ENCODE assay signal across 23 cellular contexts in the genomic region with DNA sequence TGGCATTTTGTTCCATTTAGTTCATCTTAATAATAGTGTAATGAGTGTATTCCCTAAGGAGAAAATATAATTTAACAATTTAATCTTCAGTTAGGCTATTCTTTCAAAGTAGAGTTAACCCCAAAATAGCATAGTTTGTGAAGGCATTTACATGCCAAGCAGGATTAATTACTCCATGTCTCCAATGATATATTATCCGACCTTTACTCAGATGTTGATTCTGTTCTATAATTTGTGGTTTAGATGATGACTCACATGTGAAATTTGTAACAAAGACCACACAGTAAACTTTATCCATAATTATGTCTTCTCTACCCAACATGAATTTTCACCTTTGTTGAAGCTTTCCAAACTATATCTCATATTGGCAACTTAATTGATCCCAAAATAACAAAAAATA.
"Had no signal": no experiment of that assay in that cellular context is flagged by ENCODE, and none has a peak within 500 bp of the region (broad histone marks: within the 10 kb centered on the region; RNA-seq: fewer than 3 reads in every experiment).

No MANE protein-coding gene starts in this region.

- H3K4me1 ChIP-seq: gastrocnemius medialis, right lobe of liver, tibial nerve, upper lobe of left lung had no signal

- DNase-seq: dorsolateral prefrontal cortex; effector CD4-positive, alpha-beta T cell; endodermal cell; foreskin fibroblast; gastrocnemius medialis; head of caudate nucleus; kidney; natural killer cell; occipital lobe; ovary; retina; right lobe of liver; small intestine; stimulated activated CD4-positive, alpha-beta T cell treated with anti-CD3 and anti-CD28 coated beads, Interleukin-15, amount 100 ng/mL, for 24 hours; stimulated activated CD4-positive, alpha-beta T cell treated with anti-CD3 and anti-CD28 coated beads, Interleukin-2, amount 100 ng/mL, for 48 hours; stimulated activated naive B cell treated with anti-CD40 and anti-IgM and Interleukin-4, amounts not matched to agents 10 μg/mL and 1 μg/mL and 100 μg/mL, for 72 hours; upper lobe of left lung had no signal

- H3K27me3 ChIP-seq: dorsolateral prefrontal cortex, gastrocnemius medialis, ovary, right lobe of liver, tibial nerve, upper lobe of left lung had no signal

- H3K36me3 ChIP-seq: gastrocnemius medialis, ovary, right lobe of liver, thoracic aorta, tibial nerve, upper lobe of left lung had no signal

- H3K9me3 ChIP-seq: gastrocnemius medialis, ovary, right lobe of liver, thoracic aorta, tibial nerve, upper lobe of left lung had no signal

- ATAC-seq: esophagus mucosa; gastrocnemius medialis; left lobe of liver; natural killer cell; right lobe of liver; stimulated activated naive B cell treated with anti-CD40 and anti-IgM and Interleukin-4, amounts not matched to agents 10 μg/mL and 1 μg/mL and 100 μg/mL, for 72 hours had no signal

- H3K27ac ChIP-seq: dorsolateral prefrontal cortex, epithelial cell of prostate, gastrocnemius medialis, ovary, right lobe of liver, thoracic aorta, tibial nerve, upper lobe of left lung had no signal

- H3K4me3 ChIP-seq: dorsolateral prefrontal cortex, gastrocnemius medialis, lung, ovary, right lobe of liver, thoracic aorta, tibial nerve, upper lobe of left lung had no signal
